ENCODE assay signal across 19 cellular contexts in genomic region chr14:36818794-36819384, GRCh38.
DNase-seq lines count a peak whose midpoint lies in the region; ATAC-seq and TF ChIP-seq lines count a peak whose summit lies in the region.
"Had no signal": no experiment of that assay in that cellular context is flagged by ENCODE, and none has a peak within 500 bp of the region (broad histone marks: within the 10 kb centered on the region; RNA-seq: fewer than 3 reads in every experiment).

No MANE protein-coding gene starts in this region.

- no peak overlapping the region for H3K4me3 ChIP-seq in A673 (ENCODE audit: low read depth, low read length, poor library complexity, severe bottlenecking)
- H3K4me3 ChIP-seq: tibial nerve had no signal

- BruUV-seq in A673 (replicated peaks; lab: Mats Ljungman, UMichigan): no TSS peak

- no peak for TF ChIP-seq CTCF in A673 (conservative IDR thresholded peaks at IDR 0.05; ENCODE audit: low read depth, low read length)

- CTCF ChIA-PET in A673 (lab: Charles Lee) (no interaction called here), HEK293T (lab: Yijun Ruan, JAX) (no interaction called here)

- POLR2A ChIA-PET in A673 (lab: Charles Lee; ENCODE audit: low non-redundant PET) (no interaction called here), HEK293T (lab: Yijun Ruan, JAX) (no interaction called here)

- no peaks in the 10 kb centered on the region for H3K36me3 Mint-ChIP-seq in stimulated activated effector memory CD8-positive, alpha-beta T cell treated with anti-CD3 and anti-CD28 coated beads, Interleukin-12 subunit alpha, Interleukin-12 subunit beta, amount 100 ng/mL, for 72 hours
- H3K36me3 Mint-ChIP-seq: mesothelial cell of epicardium had no signal

- H3K27ac Mint-ChIP-seq in stimulated activated effector memory CD8-positive, alpha-beta T cell treated with anti-CD3 and anti-CD28 coated beads, Interleukin-12 subunit alpha, Interleukin-12 subunit beta, amount 100 ng/mL, for 72 hours: no peak overlapping the region
- H3K27ac Mint-ChIP-seq: H9, mesothelial cell of epicardium had no signal

- ATAC-seq in GM19452 (IDR thresholded peaks at IDR 0.05; ENCODE audit: unreplicated experiment): no peak
- ATAC-seq in stimulated activated effector memory CD8-positive, alpha-beta T cell treated with anti-CD3 and anti-CD28 coated beads, Interleukin-12 subunit alpha, Interleukin-12 subunit beta, amount 100 ng/mL, for 72 hours: no peak
- ATAC-seq: sciatic nerve had no signal

- no peaks in the 10 kb centered on the region for H3K4me1 Mint-ChIP-seq in stimulated activated effector memory CD8-positive, alpha-beta T cell treated with anti-CD3 and anti-CD28 coated beads, Interleukin-12 subunit alpha, Interleukin-12 subunit beta, amount 100 ng/mL, for 72 hours
- H3K4me1 Mint-ChIP-seq: H9 had no signal

- no peak overlapping the region for H3K27ac ChIP-seq in A673 (ENCODE audit: low read depth, low read length, poor library complexity, severe bottlenecking)
- H3K27ac ChIP-seq: tibial nerve had no signal

- no peaks in the 10 kb centered on the region for H3K9me3 ChIP-seq in A673 (ENCODE audit: low read depth, low read length, poor library complexity, severe bottlenecking)
- H3K9me3 ChIP-seq: tibial nerve had no signal

- H3K4me3 Mint-ChIP-seq in stimulated activated effector memory CD8-positive, alpha-beta T cell treated with anti-CD3 and anti-CD28 coated beads, Interleukin-12 subunit alpha, Interleukin-12 subunit beta, amount 100 ng/mL, for 72 hours: no peak overlapping the region
- H3K4me3 Mint-ChIP-seq: H9, mesothelial cell of epicardium had no signal

- intact Hi-C loops in A673 (cut with micrococcal nuclease; ENCODE audit: unreplicated experiment): no loop called here

- H3K27me3 ChIP-seq in A673 (replicated peaks; ENCODE audit: insufficient read depth, low read depth, low read length, poor library complexity): no peaks in the 10 kb centered on the region
- H3K27me3 ChIP-seq: tibial nerve had no signal

- H3K36me3 ChIP-seq in A673 (ENCODE audit: insufficient read depth, low read length, poor library complexity, severe bottlenecking): no peaks in the 10 kb centered on the region
- H3K36me3 ChIP-seq: tibial nerve had no signal

- DNase-seq in A673 (ENCODE audit: low spot score) (peak; percentile 40), HEK293T (ENCODE audit: extremely low spot score) (no peak), amniotic epithelial cell (ENCODE audit: low read depth) (peak; percentile 20), iris pigment epithelial cell (ENCODE audit: low read depth) (peak; percentile 9), activated T-cell treated with anti-CD3 and anti-CD28 coated beads for 4 hours (no peak), NCI-H226 (no peak)
- DNase-seq in stimulated activated effector memory CD8-positive, alpha-beta T cell treated with anti-CD3 and anti-CD28 coated beads, Interleukin-12 subunit alpha, Interleukin-12 subunit beta, amount 100 ng/mL, for 72 hours (ENCODE audit: low spot score in 2 of 2): no peak
- DNase-seq: activated CD4-positive, alpha-beta T cell treated with anti-CD3 and anti-CD28 coated beads, Interleukin-2, amount 50 U/mL, for 4 hours; activated T-cell treated with anti-CD3 and anti-CD28 coated beads, Interleukin-2, amount 50 U/mL, for 48 hours; H9; head of caudate nucleus; NCI-H146; NCI-H524; stimulated activated CD4-positive, alpha-beta T cell treated with anti-CD3 and anti-CD28 coated beads, Interleukin-4, amount 100 ng/mL, for 1 hour; stimulated activated CD8-positive, alpha-beta memory T cell treated with anti-CD3 and anti-CD28 coated beads, Interleukin-4, amount 100 ng/mL, for 48 hours had no signal

- H3K9me3 Mint-ChIP-seq in stimulated activated effector memory CD8-positive, alpha-beta T cell treated with anti-CD3 and anti-CD28 coated beads, Interleukin-12 subunit alpha, Interleukin-12 subunit beta, amount 100 ng/mL, for 72 hours: peaks cover 2% of the 10 kb centered on the region
- H3K9me3 Mint-ChIP-seq: H9, mesothelial cell of epicardium had no signal

- peaks cover 8% of the 10 kb centered on the region for H3K4me1 ChIP-seq in A673 (ENCODE audit: insufficient read depth, low read length, poor library complexity, severe bottlenecking)
- H3K4me1 ChIP-seq: tibial nerve had no signal

TF ChIP-seq in HEK293T, 16 proteins besides CTCF, POLR2A, EP300 and RAD21:
- TF ChIP-seq BHLHE40 (IDR thresholded peaks at IDR 0.05; ENCODE audit: borderline replicate concordance) (no peak), PKNOX1 (IDR thresholded peaks at IDR 0.05) (peak; percentile 70), SUZ12 (IDR thresholded peaks at IDR 0.05) (no peak), FOXK2 (IDR thresholded peaks at IDR 0.05) (no peak), ELF4 (IDR thresholded peaks at IDR 0.05) (no peak), CTBP1 (IDR thresholded peaks at IDR 0.05; ENCODE audit: borderline replicate concordance) (no peak)

Comparison
In these comparisons a context has a peak if more than half of its experiments do, and no peak if none do; other contexts are left out.
1. DNase-seq: peak in A673 (single experiment), amniotic epithelial cell (single experiment) and iris pigment epithelial cell (single experiment); none in HEK293T (single experiment), activated T-cell treated with anti-CD3 and anti-CD28 coated beads for 4 hours (single experiment), NCI-H226 (single experiment) and stimulated activated effector memory CD8-positive, alpha-beta T cell treated with anti-CD3 and anti-CD28 coated beads, Interleukin-12 subunit alpha, Interleukin-12 subunit beta, amount 100 ng/mL, for 72 hours (0 of 2).